14 cellular contexts compared by ENCODE assay signal in genomic region chr18:48124857-48125626, GRCh38.
DNase-seq lines count a peak whose midpoint lies in the region; ATAC-seq lines count a peak whose summit lies in the region.
"Had no signal": no experiment of that assay in that cellular context is flagged by ENCODE, and none has a peak within 500 bp of the region (broad histone marks: within the 10 kb centered on the region; RNA-seq: fewer than 3 reads in every experiment).

No MANE protein-coding gene starts in this region.

- H3K4me1 Mint-ChIP-seq in activated naive CD4-positive, alpha-beta T cell treated with anti-CD3 and anti-CD28 coated beads, Interleukin-2, amount 10 ng/mL, durations not matched to agents 7 days and 5 days, result no peaks in the 10 kb centered on the region
- H3K4me1 Mint-ChIP-seq in activated T-helper 17 cell treated with anti-CD3 and anti-CD28 coated beads, Interleukin-2, amount 50 U/mL, for 72 hours, result no peaks in the 10 kb centered on the region
- H3K4me1 Mint-ChIP-seq: activated naive CD4-positive, alpha-beta T cell treated with anti-CD3 and anti-CD28 coated beads, Interleukin-2, amount 50 U/mL, for 24 hours had no signal

- peak; percentile 36 for DNase-seq in activated naive CD4-positive, alpha-beta T cell treated with Interleukin-2 at 50 U/mL for 16 hours
- no peak for DNase-seq in activated naive CD4-positive, alpha-beta T cell treated with anti-CD3 and anti-CD28 coated beads, Interleukin-2, amount 10 ng/mL, durations not matched to agents 7 days and 5 days
- peak; percentile 61 for DNase-seq in stimulated activated CD8-positive, alpha-beta memory T cell treated with anti-CD3 and anti-CD28 coated beads, Interleukin-4, amount 100 ng/mL, for 48 hours
- DNase-seq in NCI-H1048 (lab: John Stamatoyannopoulos, UW) (no peak), middle frontal gyrus (ENCODE audit: extremely low spot score, low spot score) (no peak)
- DNase-seq: caudate nucleus, NCI-H2107, ovary, SHP77 treated with DMSO at 0.1 percent for 48 hours, uterus had no signal

- CTCF ChIA-PET in activated naive CD4-positive, alpha-beta T cell treated with anti-CD3 and anti-CD28 coated beads, Interleukin-2, amount 10 ng/mL, durations not matched to agents 7 days and 5 days (lab: Charles Lee), result interaction anchor here (0.9 kb wide), 1 partner anchor 9 kb away, joined by 3 read pairs; no protein-coding TSS in a partner anchor

- peaks cover 49% of the 10 kb centered on the region for H3K27me3 Mint-ChIP-seq in activated naive CD4-positive, alpha-beta T cell treated with anti-CD3 and anti-CD28 coated beads, Interleukin-2, amount 10 ng/mL, durations not matched to agents 7 days and 5 days
- H3K27me3 Mint-ChIP-seq in activated T-helper 17 cell treated with anti-CD3 and anti-CD28 coated beads, Interleukin-2, amount 50 U/mL, for 72 hours, result peaks cover 22% of the 10 kb centered on the region

- no peaks in the 10 kb centered on the region for H3K36me3 Mint-ChIP-seq in activated naive CD4-positive, alpha-beta T cell treated with anti-CD3 and anti-CD28 coated beads, Interleukin-2, amount 10 ng/mL, durations not matched to agents 7 days and 5 days
- no peaks in the 10 kb centered on the region for H3K36me3 Mint-ChIP-seq in activated T-helper 17 cell treated with anti-CD3 and anti-CD28 coated beads, Interleukin-2, amount 50 U/mL, for 72 hours (ENCODE audit: low read depth)
- H3K36me3 Mint-ChIP-seq: activated naive CD4-positive, alpha-beta T cell treated with anti-CD3 and anti-CD28 coated beads, Interleukin-2, amount 50 U/mL, for 24 hours had no signal

- H3K27ac Mint-ChIP-seq in activated naive CD4-positive, alpha-beta T cell treated with anti-CD3 and anti-CD28 coated beads, Interleukin-2, amount 10 ng/mL, durations not matched to agents 7 days and 5 days, result no peak overlapping the region
- H3K27ac Mint-ChIP-seq in activated T-helper 17 cell treated with anti-CD3 and anti-CD28 coated beads, Interleukin-2, amount 50 U/mL, for 72 hours, result peak overlapping the region; percentile 58
- H3K27ac Mint-ChIP-seq: activated naive CD4-positive, alpha-beta T cell treated with anti-CD3 and anti-CD28 coated beads, Interleukin-2, amount 50 U/mL, for 24 hours had no signal

- ATAC-seq in HG02852 (IDR thresholded peaks at IDR 0.05; ENCODE audit: unreplicated experiment), result peak; percentile 89
- peak; percentile 88 for ATAC-seq in activated T-helper 17 cell treated with anti-CD3 and anti-CD28 coated beads, Interleukin-2, amount 50 U/mL, for 72 hours (replicated peaks)
- ATAC-seq in GM19463 (IDR thresholded peaks at IDR 0.05; ENCODE audit: unreplicated experiment), result no peak

- no peak overlapping the region for H3K4me3 Mint-ChIP-seq in activated naive CD4-positive, alpha-beta T cell treated with anti-CD3 and anti-CD28 coated beads, Interleukin-2, amount 10 ng/mL, durations not matched to agents 7 days and 5 days
- H3K4me3 Mint-ChIP-seq in activated T-helper 17 cell treated with anti-CD3 and anti-CD28 coated beads, Interleukin-2, amount 50 U/mL, for 72 hours, result peak overlapping the region; percentile 14
- H3K4me3 Mint-ChIP-seq: activated naive CD4-positive, alpha-beta T cell treated with anti-CD3 and anti-CD28 coated beads, Interleukin-2, amount 50 U/mL, for 24 hours had no signal

- H3K9me3 Mint-ChIP-seq in activated naive CD4-positive, alpha-beta T cell treated with anti-CD3 and anti-CD28 coated beads, Interleukin-2, amount 10 ng/mL, durations not matched to agents 7 days and 5 days, result no peaks in the 10 kb centered on the region
- H3K9me3 Mint-ChIP-seq in activated T-helper 17 cell treated with anti-CD3 and anti-CD28 coated beads, Interleukin-2, amount 50 U/mL, for 72 hours, result no peaks in the 10 kb centered on the region
- H3K9me3 Mint-ChIP-seq: activated naive CD4-positive, alpha-beta T cell treated with anti-CD3 and anti-CD28 coated beads, Interleukin-2, amount 50 U/mL, for 24 hours had no signal

Comparison
In these comparisons a context has a peak if more than half of its experiments do, and no peak if none do; other contexts are left out.
1. DNase-seq: peak in activated naive CD4-positive, alpha-beta T cell treated with Interleukin-2 at 50 U/mL for 16 hours (single experiment) and stimulated activated CD8-positive, alpha-beta memory T cell treated with anti-CD3 and anti-CD28 coated beads, Interleukin-4, amount 100 ng/mL, for 48 hours (single experiment); none in activated naive CD4-positive, alpha-beta T cell treated with anti-CD3 and anti-CD28 coated beads, Interleukin-2, amount 10 ng/mL, durations not matched to agents 7 days and 5 days (single experiment), NCI-H1048 (single experiment) and middle frontal gyrus (single experiment).